In the genomic region with DNA sequence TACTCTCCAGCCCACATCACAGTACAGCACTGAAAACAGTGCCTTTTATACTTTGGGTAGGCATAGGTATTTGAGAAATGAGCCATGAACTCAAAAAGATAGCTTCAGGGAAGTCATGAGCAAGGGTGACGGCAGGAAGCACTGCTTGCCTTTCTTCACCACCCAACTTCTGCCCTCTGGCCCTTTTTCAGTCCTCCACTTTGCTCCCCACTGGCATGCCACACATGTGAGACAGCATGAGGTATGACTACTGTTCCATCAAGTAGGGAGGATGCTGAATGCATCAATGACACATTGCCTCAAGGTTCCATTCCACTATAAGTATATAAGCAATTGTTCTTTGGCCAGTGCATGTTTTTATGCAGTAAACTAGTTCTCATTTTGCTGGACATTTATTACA, we compare ENCODE assay signal across 17 cellular contexts.
A peak's percentile ranks its signal among the peaks of the same experiment; 100 is the strongest.
DNase-seq lines count a peak whose midpoint lies in the region; ATAC-seq and TF ChIP-seq lines count a peak whose summit lies in the region.
"Had no signal": no experiment of that assay in that cellular context is flagged by ENCODE, and none has a peak within 500 bp of the region (broad histone marks: within the 10 kb centered on the region; RNA-seq: fewer than 3 reads in every experiment).

No MANE protein-coding gene starts in this region.

- no peak overlapping the region for H2AFZ ChIP-seq in GM23338
- no peak overlapping the region; the same call in 1 of the 2 replicates for H2AFZ ChIP-seq in PC-3 (ENCODE audit: low read length)

- no TSS peak for BruUV-seq in PC-3 (replicated peaks; lab: Mats Ljungman, UMichigan)

- H3K4ac ChIP-seq in mesendoderm (ENCODE audit: low read depth, low read length): no peak overlapping the region

- H3K79me2 ChIP-seq in GM23338 (replicated peaks; ENCODE audit: insufficient read depth): no peaks in the 10 kb centered on the region
- no peaks in the 10 kb centered on the region for H3K79me2 ChIP-seq in PC-3 (ENCODE audit: low read length)
- no peaks in the 10 kb centered on the region for H3K79me2 ChIP-seq in mesendoderm (ENCODE audit: control insufficient read depth, insufficient read depth, low read length)

- no peaks in the 10 kb centered on the region for H3K79me1 ChIP-seq in mesendoderm (ENCODE audit: low read length)

- TF ChIP-seq CTCF in GM23338 (conservative IDR thresholded peaks at IDR 0.05; ENCODE audit: low read depth in 2 of 2) (no peak), PC-3 (conservative IDR thresholded peaks at IDR 0.05; ENCODE audit: low read depth, low read length) (no peak), endothelial cell (IDR thresholded peaks at IDR 0.05; ENCODE audit: unreplicated experiment) (no peak)

- H3K4me1 Mint-ChIP-seq in GM23338 (peaks cover 13% of the 10 kb centered on the region), endothelial cell (ENCODE audit: unreplicated experiment) (peaks cover 15% of the 10 kb centered on the region)
- H3K4me1 Mint-ChIP-seq in natural killer cell treated with Interleukin-12 subunit alpha and Interleukin-12 subunit beta and Interleukin-15 and Interleukin-18, amount 100 ng/mL, for 72 hours (ENCODE audit: low read depth in 2 of 2): no peaks in the 10 kb centered on the region

- H2AK5ac ChIP-seq in mesendoderm (ENCODE audit: low read length): no peak overlapping the region

- no peak overlapping the region for H3K18ac ChIP-seq in mesendoderm (ENCODE audit: low read length)

- H2BK15ac ChIP-seq in mesendoderm (replicated peaks; ENCODE audit: low read depth): no peak overlapping the region

- H4K8ac ChIP-seq in mesendoderm (ENCODE audit: low read depth, low read length): no peak overlapping the region

- no peaks in the 10 kb centered on the region for H3K9me3 ChIP-seq in PC-3 (ENCODE audit: low read length)
- H3K9me3 ChIP-seq: BLaER1 treated with 17β-estradiol and CSF1 and Interleukin-3, amounts not matched to agents 10 nM and 100 nM had no signal

- WGBS in mesendoderm (ENCODE audit: extremely low coverage, insufficient coverage, low lambda C conversion rate): no CpG with 5 or more reads among the region's 1 CpG

- no peaks in the 10 kb centered on the region for H3K36me3 ChIP-seq in GM23338 (ENCODE audit: insufficient read depth)
- no peaks in the 10 kb centered on the region for H3K36me3 ChIP-seq in PC-3 (ENCODE audit: low read depth, low read length)
- no peaks in the 10 kb centered on the region for H3K36me3 ChIP-seq in mesendoderm (ENCODE audit: control insufficient read depth, insufficient read depth, low read length)
- H3K36me3 ChIP-seq: BLaER1 treated with 17β-estradiol and CSF1 and Interleukin-3, amounts not matched to agents 10 nM and 100 nM had no signal

- H4K20me1 ChIP-seq in GM23338 (replicated peaks; ENCODE audit: insufficient read depth): no peaks in the 10 kb centered on the region
- H4K20me1 ChIP-seq in PC-3 (ENCODE audit: low read length): no peaks in the 10 kb centered on the region
- H4K20me1 ChIP-seq: BLaER1 treated with 17β-estradiol and CSF1 and Interleukin-3, amounts not matched to agents 10 nM and 100 nM had no signal

- H3K27ac ChIP-seq in GM23338 (ENCODE audit: low read depth) (peak overlapping the region; percentile 56; the same call in 1 of the 2 replicates), PC-3 (ENCODE audit: low read length) (no peak overlapping the region), mesendoderm (ENCODE audit: low read depth, low read length) (no peak overlapping the region)
- H3K27ac ChIP-seq: BLaER1 treated with 17β-estradiol and CSF1 and Interleukin-3, amounts not matched to agents 10 nM and 100 nM had no signal

- no peak overlapping the region for H3K23ac ChIP-seq in mesendoderm (ENCODE audit: low read length)

- no peak for ATAC-seq in GM23338
- no peak for ATAC-seq in PC-3
- no peak for ATAC-seq in natural killer cell treated with Interleukin-12 subunit alpha and Interleukin-12 subunit beta and Interleukin-15 and Interleukin-18, amount 100 ng/mL, for 72 hours
- no peak for ATAC-seq in HG03520 (IDR thresholded peaks at IDR 0.05; ENCODE audit: unreplicated experiment)
- ATAC-seq: Panc1 had no signal

- H3F3A ChIP-seq in GM23338 (replicated peaks; ENCODE audit: low read depth) (no peaks in the 10 kb centered on the region), PC-3 (ENCODE audit: low read length, unreplicated experiment) (no peaks in the 10 kb centered on the region)

- H4K5ac ChIP-seq in mesendoderm (ENCODE audit: low read length): no peak overlapping the region

- POLR2A ChIA-PET in PC-3 (lab: Charles Lee; ENCODE audit: unreplicated experiment): no interaction called here

- H3K36me3 Mint-ChIP-seq in GM23338 (ENCODE audit: low read depth) (peaks cover 4% of the 10 kb centered on the region; the same call in 2 of the 3 replicates), endothelial cell (ENCODE audit: low read depth, unreplicated experiment) (no peaks in the 10 kb centered on the region)
- peaks cover 9% of the 10 kb centered on the region for H3K36me3 Mint-ChIP-seq in natural killer cell treated with Interleukin-12 subunit alpha and Interleukin-12 subunit beta and Interleukin-15 and Interleukin-18, amount 100 ng/mL, for 72 hours

- no peaks in the 10 kb centered on the region for H3K27me3 Mint-ChIP-seq in GM23338 (ENCODE audit: insufficient read depth, low read depth, poor library complexity)
- no peaks in the 10 kb centered on the region for H3K27me3 Mint-ChIP-seq in endothelial cell (ENCODE audit: unreplicated experiment)
- H3K27me3 Mint-ChIP-seq in natural killer cell treated with Interleukin-12 subunit alpha and Interleukin-12 subunit beta and Interleukin-15 and Interleukin-18, amount 100 ng/mL, for 72 hours: no peaks in the 10 kb centered on the region

- no peak overlapping the region for H2BK120ac ChIP-seq in mesendoderm (ENCODE audit: low read depth, low read length)

- CTCF ChIA-PET in PC-3 (lab: Charles Lee): no interaction called here

- no peak overlapping the region for H2BK5ac ChIP-seq in mesendoderm (ENCODE audit: low read length)

- peaks cover 14% of the 10 kb centered on the region for H3K4me1 ChIP-seq in GM23338 (ENCODE audit: insufficient read depth)
- no peaks in the 10 kb centered on the region for H3K4me1 ChIP-seq in PC-3 (ENCODE audit: insufficient read depth, low read length)
- no peaks in the 10 kb centered on the region for H3K4me1 ChIP-seq in mesendoderm (ENCODE audit: control insufficient read depth, low read depth, low read length)
- H3K4me1 ChIP-seq: BLaER1 treated with 17β-estradiol and CSF1 and Interleukin-3, amounts not matched to agents 10 nM and 100 nM had no signal

- H3K9me2 ChIP-seq in GM23338 (ENCODE audit: insufficient read depth) (no peaks in the 10 kb centered on the region; the same call in 1 of the 2 replicates), PC-3 (replicated peaks; ENCODE audit: low read length) (no peaks in the 10 kb centered on the region)

- DNase-seq in GM23338 (ENCODE audit: low spot score): no peak
- DNase-seq in PC-3: peak; percentile 52
- DNase-seq in endothelial cell (ENCODE audit: low spot score): no peak
- peak; percentile 53 for DNase-seq in mesendoderm
- DNase-seq in NCI-H345 treated with DMSO at 0.1 percent for 48 hours (lab: John Stamatoyannopoulos, UW; ENCODE audit: unreplicated experiment): no peak
- DNase-seq in natural killer cell treated with Interleukin-12 subunit alpha and Interleukin-12 subunit beta and Interleukin-15 and Interleukin-18, amount 100 ng/mL, for 72 hours (ENCODE audit: low spot score): no peak
- DNase-seq in DMS53 treated with DMSO at 0.1 percent for 48 hours (lab: John Stamatoyannopoulos, UW; ENCODE audit: unreplicated experiment): no peak
- DNase-seq: DND-41, GF-D8, GOT3, NCI-H187, NCI-H446 treated with DMSO at 0.1 percent for 48 hours, NCI-H774, SHP77 had no signal

- H3K56ac ChIP-seq in mesendoderm (ENCODE audit: low read length): no peak overlapping the region

- H3K4me3 Mint-ChIP-seq in GM23338 (no peak overlapping the region), endothelial cell (ENCODE audit: unreplicated experiment) (no peak overlapping the region)
- H3K4me3 Mint-ChIP-seq in natural killer cell treated with Interleukin-12 subunit alpha and Interleukin-12 subunit beta and Interleukin-15 and Interleukin-18, amount 100 ng/mL, for 72 hours: no peak overlapping the region

- intact Hi-C loops in PC-3 (cut with micrococcal nuclease): no loop called here

- H3K27ac Mint-ChIP-seq in GM23338 (no peak overlapping the region), endothelial cell (ENCODE audit: unreplicated experiment) (peak overlapping the region; percentile 58)
- H3K27ac Mint-ChIP-seq in natural killer cell treated with Interleukin-12 subunit alpha and Interleukin-12 subunit beta and Interleukin-15 and Interleukin-18, amount 100 ng/mL, for 72 hours: no peak overlapping the region

- no peaks in the 10 kb centered on the region for H3K27me3 ChIP-seq in GM23338 (ENCODE audit: insufficient read depth)
- no peaks in the 10 kb centered on the region for H3K27me3 ChIP-seq in PC-3 (ENCODE audit: low read length)
- H3K27me3 ChIP-seq in mesendoderm (ENCODE audit: insufficient read depth, low read length, poor library complexity): no peaks in the 10 kb centered on the region
- H3K27me3 ChIP-seq: BLaER1 treated with 17β-estradiol and CSF1 and Interleukin-3, amounts not matched to agents 10 nM and 100 nM had no signal

- no peak overlapping the region for H3K4me3 ChIP-seq in GM23338
- no peak overlapping the region for H3K4me3 ChIP-seq in PC-3 (ENCODE audit: low read length)
- H3K4me3 ChIP-seq in mesendoderm (ENCODE audit: low read length): no peak overlapping the region
- H3K4me3 ChIP-seq: BLaER1 treated with 17β-estradiol and CSF1 and Interleukin-3, amounts not matched to agents 10 nM and 100 nM had no signal

- H3K9me3 Mint-ChIP-seq in GM23338: peaks cover 4% of the 10 kb centered on the region
- no peaks in the 10 kb centered on the region for H3K9me3 Mint-ChIP-seq in endothelial cell (ENCODE audit: unreplicated experiment)
- H3K9me3 Mint-ChIP-seq in natural killer cell treated with Interleukin-12 subunit alpha and Interleukin-12 subunit beta and Interleukin-15 and Interleukin-18, amount 100 ng/mL, for 72 hours: peaks cover 19% of the 10 kb centered on the region

- H3K9ac ChIP-seq in PC-3 (ENCODE audit: low read length) (no peak overlapping the region), mesendoderm (ENCODE audit: low read length) (no peak overlapping the region)
- H3K9ac ChIP-seq: BLaER1 treated with 17β-estradiol and CSF1 and Interleukin-3, amounts not matched to agents 10 nM and 100 nM had no signal

- H3K4me2 ChIP-seq in GM23338 (no peak overlapping the region), PC-3 (ENCODE audit: low read length) (no peak overlapping the region), mesendoderm (ENCODE audit: low read length) (no peak overlapping the region)
- H3K4me2 ChIP-seq: BLaER1 treated with 17β-estradiol and CSF1 and Interleukin-3, amounts not matched to agents 10 nM and 100 nM had no signal

Comparison
In these comparisons a context has a peak if more than half of its experiments do, and no peak if none do; other contexts are left out.
1. DNase-seq: peak in PC-3 (single experiment) and mesendoderm (single experiment); none in GM23338 (single experiment), endothelial cell (single experiment), NCI-H345 treated with DMSO at 0.1 percent for 48 hours (single experiment), natural killer cell treated with Interleukin-12 subunit alpha and Interleukin-12 subunit beta and Interleukin-15 and Interleukin-18, amount 100 ng/mL, for 72 hours (single experiment) and DMS53 treated with DMSO at 0.1 percent for 48 hours (single experiment).